Comparison of ENCODE assay signal across 2 cellular contexts in the genomic region with DNA sequence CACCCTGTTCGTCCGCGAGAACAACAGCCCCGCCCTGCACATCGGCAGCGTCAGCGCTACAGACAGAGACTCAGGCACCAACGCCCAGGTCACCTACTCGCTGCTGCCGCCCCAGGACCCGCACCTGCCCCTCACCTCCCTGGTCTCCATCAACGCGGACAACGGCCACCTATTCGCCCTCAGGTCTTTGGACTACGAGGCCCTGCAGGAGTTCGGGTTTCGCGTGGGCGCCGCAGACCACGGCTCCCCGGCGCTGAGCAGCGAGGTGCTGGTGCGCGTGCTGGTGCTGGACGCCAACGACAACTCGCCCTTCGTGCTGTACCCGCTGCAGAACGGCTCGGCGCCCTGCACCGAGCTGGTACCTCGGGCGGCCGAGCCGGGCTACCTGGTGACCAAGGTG. TPM values are rescaled to one million over a fixed set of nuclear protein-coding genes. Genes with fewer than 3 reads are reported as not detected.
"Had no signal": no experiment of that assay in that cellular context is flagged by ENCODE, and none has a peak within 500 bp of the region (broad histone marks: within the 10 kb centered on the region; RNA-seq: fewer than 3 reads in every experiment).

No MANE protein-coding gene starts in this region.

RNA-seq across cellular contexts. Expression of gene PCDHB15, which starts 9.3 kb away (rescaled TPM):
- total RNA-seq: OCI-LY7, PC-9 had no signal

RNA-seq across cellular contexts. Expression of gene PCDHB13, which starts 22.2 kb away (rescaled TPM):
- total RNA-seq: PC-9 had no signal

RNA-seq across cellular contexts. Expression of gene PCDHB12, which starts 27.4 kb away (rescaled TPM):
- total RNA-seq: OCI-LY7, PC-9 had no signal

RNA-seq across cellular contexts. Expression of gene PCDHB11, which starts 36.5 kb away (rescaled TPM):
- total RNA-seq: OCI-LY7, PC-9 had no signal
